ENCODE assay signal across 24 cellular contexts in genomic region chr2:67576991-67577390, GRCh38.
DNase-seq lines count a peak whose midpoint lies in the region; FAIRE-seq and TF ChIP-seq lines count a peak whose summit lies in the region.
"Had no signal": no experiment of that assay in that cellular context is flagged by ENCODE, and none has a peak within 500 bp of the region (broad histone marks: within the 10 kb centered on the region; RNA-seq: fewer than 3 reads in every experiment).

No MANE protein-coding gene starts in this region.

- peaks cover 23% of the 10 kb centered on the region for H3K9me3 Mint-ChIP-seq in nephron

- peak overlapping the region; percentile 50 to 86 (median 64) for H3K27ac Mint-ChIP-seq in nephron
- H3K27ac Mint-ChIP-seq: CD14-positive monocyte; CD4-positive, alpha-beta T cell; CD8-positive, alpha-beta memory T cell; GM23338; H9; HFFc6 had no signal

- H3K27me3 Mint-ChIP-seq in nephron (ENCODE audit: low read depth) = no peaks in the 10 kb centered on the region
- H3K27me3 Mint-ChIP-seq: CD4-positive, alpha-beta T cell; CD8-positive, alpha-beta memory T cell had no signal

- FAIRE-seq in GM12891 (lab: Jason Lieb, UNC) = peak; percentile 45
- FAIRE-seq: A549, G401.6, GM19239 had no signal

- TF ChIP-seq POLR2A in GM12891 (IDR thresholded peaks at IDR 0.05; ENCODE audit: low read depth, low read length) = no peak

- no peak for TF ChIP-seq CTCF in nephron (IDR thresholded peaks at IDR 0.05; ENCODE audit: unreplicated experiment in 3 of 3)

- no peak for DNase-seq in GM12891 (ENCODE audit: insufficient read length, low spot score)
- peak; percentile 14 for DNase-seq in NCI-H69 (lab: John Stamatoyannopoulos, UW)
- peak; percentile 55 to 76 for DNase-seq in dermis microvascular lymphatic vessel endothelial cell (ENCODE audit: low read depth in 2 of 2)
- no peak for DNase-seq in RPMI8226
- DNase-seq in DMS153 (lab: John Stamatoyannopoulos, UW) = no peak
- no peak for DNase-seq in central memory CD4-positive, alpha-beta T cell
- no peak for DNase-seq in NCI-H1417 (lab: John Stamatoyannopoulos, UW)
- DNase-seq: 8988T; ACHN; AML-193; BE2C; Calu3; CD4-positive, alpha-beta T cell; CD8-positive, alpha-beta memory T cell; COR-L47; DND-41; H9; HFFc6 had no signal

- H3K36me3 Mint-ChIP-seq in nephron (ENCODE audit: low read depth) = no peaks in the 10 kb centered on the region
- H3K36me3 Mint-ChIP-seq: CD14-positive monocyte had no signal

- H3K4me3 Mint-ChIP-seq in nephron = no peak overlapping the region
- H3K4me3 Mint-ChIP-seq: CD14-positive monocyte; CD4-positive, alpha-beta T cell; CD8-positive, alpha-beta memory T cell; GM23338; H9; HFFc6 had no signal

- peaks cover 13% of the 10 kb centered on the region for H3K4me1 Mint-ChIP-seq in nephron
- H3K4me1 Mint-ChIP-seq: CD14-positive monocyte; CD8-positive, alpha-beta memory T cell; GM23338; H9 had no signal

TF ChIP-seq in GM12891, 5 proteins besides CTCF, POLR2A, EP300 and RAD21:
- TF ChIP-seq POLR2AphosphoS5 (IDR thresholded peaks at IDR 0.05; ENCODE audit: low read depth, low read length) (no peak), SPI1 (IDR thresholded peaks at IDR 0.05; ENCODE audit: low read depth, low read length) (no peak), POU2F2 (IDR thresholded peaks at IDR 0.05; ENCODE audit: low read depth, low read length) (no peak), TAF1 (IDR thresholded peaks at IDR 0.05; ENCODE audit: low read depth, low read length) (no peak), PAX5 (IDR thresholded peaks at IDR 0.05; ENCODE audit: insufficient read depth, low read length, severe bottlenecking) (no peak)

Comparison
In these comparisons a context has a peak if more than half of its experiments do, and no peak if none do; other contexts are left out.
1. DNase-seq: peak in NCI-H69 (single experiment) and dermis microvascular lymphatic vessel endothelial cell (2 of 2); none in GM12891 (single experiment), RPMI8226 (single experiment), DMS153 (single experiment), central memory CD4-positive, alpha-beta T cell (single experiment) and NCI-H1417 (0 of 3).